Comparison of ENCODE assay signal across 1 cellular context in the genomic region with DNA sequence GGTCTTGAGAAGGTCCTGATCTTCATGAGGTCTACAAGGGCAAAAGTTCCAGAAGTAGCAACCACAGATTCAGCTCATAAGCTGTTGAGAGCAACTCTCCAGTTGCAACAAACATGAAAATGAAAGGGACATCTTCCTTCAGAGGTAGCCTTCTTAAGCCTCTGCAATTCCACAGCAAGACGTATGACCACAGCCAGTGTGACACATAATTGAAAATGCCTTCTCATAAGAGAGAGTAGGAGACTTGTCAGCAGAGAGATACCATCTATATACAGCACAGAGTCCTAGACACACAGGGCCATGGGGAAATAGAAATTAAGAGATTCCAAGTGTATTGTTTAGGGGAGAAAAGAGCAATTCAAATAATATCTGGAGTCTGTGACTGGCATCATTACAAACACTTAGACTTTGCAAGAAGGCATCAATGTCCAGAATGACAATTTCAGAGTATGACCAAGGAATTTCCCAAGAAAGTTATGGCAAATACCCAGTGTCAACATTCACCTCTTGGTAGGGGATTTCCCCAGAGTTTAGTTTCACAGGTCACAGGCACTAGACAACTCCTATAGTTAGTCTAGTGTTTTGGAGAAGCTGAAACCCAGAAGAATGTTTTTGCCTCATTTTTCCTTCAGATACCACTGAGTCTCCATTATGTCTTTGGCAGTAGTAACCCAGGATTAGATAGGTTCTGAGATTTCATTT.
TF ChIP-seq lines count a peak whose summit lies in the region.

No MANE protein-coding gene starts in this region.

TF ChIP-seq in endothelial cell of umbilical vein, 7 proteins besides CTCF, POLR2A, EP300 and RAD21:
- TF ChIP-seq FOS (IDR thresholded peaks at IDR 0.05; ENCODE audit: borderline replicate concordance, insufficient read depth, low read length): no peak
- TF ChIP-seq EZH2 (IDR thresholded peaks at IDR 0.05; ENCODE audit: borderline replicate concordance, low read depth, low read length, severe bottlenecking): no peak
- TF ChIP-seq MYC (IDR thresholded peaks at IDR 0.05; ENCODE audit: low read depth, low read length): no peak
- TF ChIP-seq POLR2AphosphoS5 (IDR thresholded peaks at IDR 0.05; ENCODE audit: insufficient read depth, low read depth, low read length): no peak
- TF ChIP-seq, protein P1, sequence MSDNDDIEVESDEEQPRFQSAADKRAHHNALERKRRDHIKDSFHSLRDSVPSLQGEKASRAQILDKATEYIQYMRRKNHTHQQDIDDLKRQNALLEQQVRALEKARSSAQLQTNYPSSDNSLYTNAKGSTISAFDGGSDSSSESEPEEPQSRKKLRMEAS (IDR thresholded peaks at IDR 0.05; ENCODE audit: insufficient read depth, insufficient read length): no peak
- TF ChIP-seq JUN (IDR thresholded peaks at IDR 0.05; ENCODE audit: borderline replicate concordance, insufficient read depth, insufficient read length, low read depth): no peak
- no peak for TF ChIP-seq GATA2 (IDR thresholded peaks at IDR 0.05; ENCODE audit: insufficient read depth, insufficient read length, low read depth, low read length)
